In the genomic region with DNA sequence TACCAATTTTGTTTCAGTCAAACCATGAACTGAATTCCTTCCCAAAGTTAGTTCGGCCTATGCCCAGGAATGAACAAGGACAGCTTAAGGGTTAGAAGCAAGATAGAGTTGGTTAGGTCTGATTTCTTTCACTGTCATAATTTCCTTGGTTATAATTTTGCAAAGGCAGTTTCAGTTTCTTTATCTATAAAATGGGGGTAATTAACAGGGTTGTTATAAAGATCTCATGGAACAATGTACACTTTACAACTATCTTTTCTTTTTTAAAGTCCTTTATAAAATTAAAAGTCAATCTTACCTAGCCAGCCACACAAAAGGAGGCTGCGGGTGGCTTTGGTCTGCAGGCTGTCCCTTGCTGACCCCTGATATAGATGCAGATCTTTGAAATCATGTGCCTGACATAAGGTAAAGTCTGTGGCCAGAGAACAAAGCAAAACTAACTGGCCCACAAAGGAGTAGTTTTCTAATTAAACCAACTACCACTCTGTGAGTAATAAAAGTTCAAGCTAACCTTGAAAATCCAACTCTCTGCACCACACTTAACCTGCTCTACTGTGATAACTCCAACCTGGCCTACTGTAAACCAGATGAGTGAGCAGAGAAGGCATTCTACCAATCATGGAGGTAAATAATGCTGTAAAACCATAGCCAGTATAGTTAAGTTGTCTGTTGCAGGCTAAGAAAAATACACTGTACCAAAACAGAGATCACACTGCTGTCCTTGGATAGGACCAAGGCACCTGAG, we compare ENCODE assay signal across 2 cellular contexts.
TF ChIP-seq lines count a peak whose summit lies in the region.

No MANE protein-coding gene starts in this region.

TF ChIP-seq in SK-N-SH treated with all-trans-retinoic acid at 6 μM for 48 hours, 23 proteins besides CTCF, POLR2A, EP300 and RAD21:
- TF ChIP-seq, protein P1, sequence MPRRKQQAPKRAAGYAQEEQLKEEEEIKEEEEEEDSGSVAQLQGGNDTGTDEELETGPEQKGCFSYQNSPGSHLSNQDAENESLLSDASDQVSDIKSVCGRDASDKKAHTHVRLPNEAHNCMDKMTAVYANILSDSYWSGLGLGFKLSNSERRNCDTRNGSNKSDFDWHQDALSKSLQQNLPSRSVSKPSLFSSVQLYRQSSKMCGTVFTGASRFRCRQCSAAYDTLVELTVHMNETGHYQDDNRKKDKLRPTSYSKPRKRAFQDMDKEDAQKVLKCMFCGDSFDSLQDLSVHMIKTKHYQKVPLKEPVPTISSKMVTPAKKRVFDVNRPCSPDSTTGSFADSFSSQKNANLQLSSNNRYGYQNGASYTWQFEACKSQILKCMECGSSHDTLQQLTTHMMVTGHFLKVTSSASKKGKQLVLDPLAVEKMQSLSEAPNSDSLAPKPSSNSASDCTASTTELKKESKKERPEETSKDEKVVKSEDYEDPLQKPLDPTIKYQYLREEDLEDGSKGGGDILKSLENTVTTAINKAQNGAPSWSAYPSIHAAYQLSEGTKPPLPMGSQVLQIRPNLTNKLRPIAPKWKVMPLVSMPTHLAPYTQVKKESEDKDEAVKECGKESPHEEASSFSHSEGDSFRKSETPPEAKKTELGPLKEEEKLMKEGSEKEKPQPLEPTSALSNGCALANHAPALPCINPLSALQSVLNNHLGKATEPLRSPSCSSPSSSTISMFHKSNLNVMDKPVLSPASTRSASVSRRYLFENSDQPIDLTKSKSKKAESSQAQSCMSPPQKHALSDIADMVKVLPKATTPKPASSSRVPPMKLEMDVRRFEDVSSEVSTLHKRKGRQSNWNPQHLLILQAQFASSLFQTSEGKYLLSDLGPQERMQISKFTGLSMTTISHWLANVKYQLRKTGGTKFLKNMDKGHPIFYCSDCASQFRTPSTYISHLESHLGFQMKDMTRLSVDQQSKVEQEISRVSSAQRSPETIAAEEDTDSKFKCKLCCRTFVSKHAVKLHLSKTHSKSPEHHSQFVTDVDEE (CRISPR knock-in tag; IDR thresholded peaks at IDR 0.05): no peak
- TF ChIP-seq, protein P2, sequence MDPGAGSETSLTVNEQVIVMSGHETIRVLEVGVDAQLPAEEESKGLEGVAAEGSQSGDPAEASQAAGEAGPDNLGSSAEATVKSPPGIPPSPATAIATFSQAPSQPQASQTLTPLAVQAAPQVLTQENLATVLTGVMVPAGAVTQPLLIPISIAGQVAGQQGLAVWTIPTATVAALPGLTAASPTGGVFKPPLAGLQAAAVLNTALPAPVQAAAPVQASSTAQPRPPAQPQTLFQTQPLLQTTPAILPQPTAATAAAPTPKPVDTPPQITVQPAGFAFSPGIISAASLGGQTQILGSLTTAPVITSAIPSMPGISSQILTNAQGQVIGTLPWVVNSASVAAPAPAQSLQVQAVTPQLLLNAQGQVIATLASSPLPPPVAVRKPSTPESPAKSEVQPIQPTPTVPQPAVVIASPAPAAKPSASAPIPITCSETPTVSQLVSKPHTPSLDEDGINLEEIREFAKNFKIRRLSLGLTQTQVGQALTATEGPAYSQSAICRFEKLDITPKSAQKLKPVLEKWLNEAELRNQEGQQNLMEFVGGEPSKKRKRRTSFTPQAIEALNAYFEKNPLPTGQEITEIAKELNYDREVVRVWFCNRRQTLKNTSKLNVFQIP (CRISPR knock-in tag; IDR thresholded peaks at IDR 0.05; ENCODE audit: borderline replicate concordance, low read depth): no peak
- TF ChIP-seq, protein P3, sequence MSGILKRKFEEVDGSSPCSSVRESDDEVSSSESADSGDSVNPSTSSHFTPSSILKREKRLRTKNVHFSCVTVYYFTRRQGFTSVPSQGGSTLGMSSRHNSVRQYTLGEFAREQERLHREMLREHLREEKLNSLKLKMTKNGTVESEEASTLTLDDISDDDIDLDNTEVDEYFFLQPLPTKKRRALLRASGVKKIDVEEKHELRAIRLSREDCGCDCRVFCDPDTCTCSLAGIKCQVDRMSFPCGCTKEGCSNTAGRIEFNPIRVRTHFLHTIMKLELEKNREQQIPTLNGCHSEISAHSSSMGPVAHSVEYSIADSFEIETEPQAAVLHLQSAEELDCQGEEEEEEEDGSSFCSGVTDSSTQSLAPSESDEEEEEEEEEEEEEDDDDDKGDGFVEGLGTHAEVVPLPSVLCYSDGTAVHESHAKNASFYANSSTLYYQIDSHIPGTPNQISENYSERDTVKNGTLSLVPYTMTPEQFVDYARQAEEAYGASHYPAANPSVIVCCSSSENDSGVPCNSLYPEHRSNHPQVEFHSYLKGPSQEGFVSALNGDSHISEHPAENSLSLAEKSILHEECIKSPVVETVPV (CRISPR knock-in tag; IDR thresholded peaks at IDR 0.05): no peak
- no peak for TF ChIP-seq OSR1 (CRISPR knock-in tag; IDR thresholded peaks at IDR 0.05)
- no peak for TF ChIP-seq ESRRG (CRISPR knock-in tag; IDR thresholded peaks at IDR 0.05)
- no peak for TF ChIP-seq SNAI2 (CRISPR knock-in tag; IDR thresholded peaks at IDR 0.05)
- TF ChIP-seq ZC3H10 (CRISPR knock-in tag; IDR thresholded peaks at IDR 0.05): no peak
- TF ChIP-seq ZFP3 (CRISPR knock-in tag; IDR thresholded peaks at IDR 0.05): no peak
- TF ChIP-seq RARB (CRISPR knock-in tag; IDR thresholded peaks at IDR 0.05): no peak
- no peak for TF ChIP-seq BACH2 (CRISPR knock-in tag; IDR thresholded peaks at IDR 0.05; ENCODE audit: borderline replicate concordance)
- TF ChIP-seq ZNF565 (CRISPR knock-in tag; conservative IDR thresholded peaks at IDR 0.05; ENCODE audit: low read depth): no peak
- no peak for TF ChIP-seq TOX (CRISPR knock-in tag; IDR thresholded peaks at IDR 0.05; ENCODE audit: borderline replicate concordance)
- TF ChIP-seq ISL1 (CRISPR knock-in tag; IDR thresholded peaks at IDR 0.05): no peak
- TF ChIP-seq GLIS3 (CRISPR knock-in tag; IDR thresholded peaks at IDR 0.05): no peak
- no peak for TF ChIP-seq ZNF70 (CRISPR knock-in tag; IDR thresholded peaks at IDR 0.05)
- no peak for TF ChIP-seq ZFP30 (CRISPR knock-in tag; IDR thresholded peaks at IDR 0.05)
- TF ChIP-seq ZNF8 (CRISPR knock-in tag; IDR thresholded peaks at IDR 0.05): no peak

TF ChIP-seq in WTC11, 78 proteins besides CTCF, POLR2A, EP300 and RAD21 (continued from another document):
- TF ChIP-seq, protein P4, sequence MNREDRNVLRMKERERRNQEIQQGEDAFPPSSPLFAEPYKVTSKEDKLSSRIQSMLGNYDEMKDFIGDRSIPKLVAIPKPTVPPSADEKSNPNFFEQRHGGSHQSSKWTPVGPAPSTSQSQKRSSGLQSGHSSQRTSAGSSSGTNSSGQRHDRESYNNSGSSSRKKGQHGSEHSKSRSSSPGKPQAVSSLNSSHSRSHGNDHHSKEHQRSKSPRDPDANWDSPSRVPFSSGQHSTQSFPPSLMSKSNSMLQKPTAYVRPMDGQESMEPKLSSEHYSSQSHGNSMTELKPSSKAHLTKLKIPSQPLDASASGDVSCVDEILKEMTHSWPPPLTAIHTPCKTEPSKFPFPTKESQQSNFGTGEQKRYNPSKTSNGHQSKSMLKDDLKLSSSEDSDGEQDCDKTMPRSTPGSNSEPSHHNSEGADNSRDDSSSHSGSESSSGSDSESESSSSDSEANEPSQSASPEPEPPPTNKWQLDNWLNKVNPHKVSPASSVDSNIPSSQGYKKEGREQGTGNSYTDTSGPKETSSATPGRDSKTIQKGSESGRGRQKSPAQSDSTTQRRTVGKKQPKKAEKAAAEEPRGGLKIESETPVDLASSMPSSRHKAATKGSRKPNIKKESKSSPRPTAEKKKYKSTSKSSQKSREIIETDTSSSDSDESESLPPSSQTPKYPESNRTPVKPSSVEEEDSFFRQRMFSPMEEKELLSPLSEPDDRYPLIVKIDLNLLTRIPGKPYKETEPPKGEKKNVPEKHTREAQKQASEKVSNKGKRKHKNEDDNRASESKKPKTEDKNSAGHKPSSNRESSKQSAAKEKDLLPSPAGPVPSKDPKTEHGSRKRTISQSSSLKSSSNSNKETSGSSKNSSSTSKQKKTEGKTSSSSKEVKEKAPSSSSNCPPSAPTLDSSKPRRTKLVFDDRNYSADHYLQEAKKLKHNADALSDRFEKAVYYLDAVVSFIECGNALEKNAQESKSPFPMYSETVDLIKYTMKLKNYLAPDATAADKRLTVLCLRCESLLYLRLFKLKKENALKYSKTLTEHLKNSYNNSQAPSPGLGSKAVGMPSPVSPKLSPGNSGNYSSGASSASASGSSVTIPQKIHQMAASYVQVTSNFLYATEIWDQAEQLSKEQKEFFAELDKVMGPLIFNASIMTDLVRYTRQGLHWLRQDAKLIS (CRISPR knock-in tag; IDR thresholded peaks at IDR 0.05; ENCODE audit: borderline replicate concordance): no peak
- TF ChIP-seq GTF2I (CRISPR knock-in tag; conservative IDR thresholded peaks at IDR 0.05) (no peak), ZNF232 (CRISPR knock-in tag; IDR thresholded peaks at IDR 0.05) (no peak), IRF2 (CRISPR knock-in tag; IDR thresholded peaks at IDR 0.05; ENCODE audit: borderline replicate concordance, low read depth) (no peak), JAZF1 (CRISPR knock-in tag; IDR thresholded peaks at IDR 0.05) (no peak), NFATC4 (CRISPR knock-in tag; IDR thresholded peaks at IDR 0.05) (no peak), HMGA2 (CRISPR knock-in tag; IDR thresholded peaks at IDR 0.05) (no peak), SP1 (CRISPR knock-in tag; conservative IDR thresholded peaks at IDR 0.05) (no peak)
- TF ChIP-seq, protein P5, sequence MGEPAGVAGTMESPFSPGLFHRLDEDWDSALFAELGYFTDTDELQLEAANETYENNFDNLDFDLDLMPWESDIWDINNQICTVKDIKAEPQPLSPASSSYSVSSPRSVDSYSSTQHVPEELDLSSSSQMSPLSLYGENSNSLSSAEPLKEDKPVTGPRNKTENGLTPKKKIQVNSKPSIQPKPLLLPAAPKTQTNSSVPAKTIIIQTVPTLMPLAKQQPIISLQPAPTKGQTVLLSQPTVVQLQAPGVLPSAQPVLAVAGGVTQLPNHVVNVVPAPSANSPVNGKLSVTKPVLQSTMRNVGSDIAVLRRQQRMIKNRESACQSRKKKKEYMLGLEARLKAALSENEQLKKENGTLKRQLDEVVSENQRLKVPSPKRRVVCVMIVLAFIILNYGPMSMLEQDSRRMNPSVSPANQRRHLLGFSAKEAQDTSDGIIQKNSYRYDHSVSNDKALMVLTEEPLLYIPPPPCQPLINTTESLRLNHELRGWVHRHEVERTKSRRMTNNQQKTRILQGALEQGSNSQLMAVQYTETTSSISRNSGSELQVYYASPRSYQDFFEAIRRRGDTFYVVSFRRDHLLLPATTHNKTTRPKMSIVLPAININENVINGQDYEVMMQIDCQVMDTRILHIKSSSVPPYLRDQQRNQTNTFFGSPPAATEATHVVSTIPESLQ (CRISPR knock-in tag; IDR thresholded peaks at IDR 0.05): no peak
- TF ChIP-seq, protein P6, sequence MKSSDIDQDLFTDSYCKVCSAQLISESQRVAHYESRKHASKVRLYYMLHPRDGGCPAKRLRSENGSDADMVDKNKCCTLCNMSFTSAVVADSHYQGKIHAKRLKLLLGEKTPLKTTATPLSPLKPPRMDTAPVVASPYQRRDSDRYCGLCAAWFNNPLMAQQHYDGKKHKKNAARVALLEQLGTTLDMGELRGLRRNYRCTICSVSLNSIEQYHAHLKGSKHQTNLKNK (CRISPR knock-in tag; IDR thresholded peaks at IDR 0.05): no peak
- TF ChIP-seq, protein P7, sequence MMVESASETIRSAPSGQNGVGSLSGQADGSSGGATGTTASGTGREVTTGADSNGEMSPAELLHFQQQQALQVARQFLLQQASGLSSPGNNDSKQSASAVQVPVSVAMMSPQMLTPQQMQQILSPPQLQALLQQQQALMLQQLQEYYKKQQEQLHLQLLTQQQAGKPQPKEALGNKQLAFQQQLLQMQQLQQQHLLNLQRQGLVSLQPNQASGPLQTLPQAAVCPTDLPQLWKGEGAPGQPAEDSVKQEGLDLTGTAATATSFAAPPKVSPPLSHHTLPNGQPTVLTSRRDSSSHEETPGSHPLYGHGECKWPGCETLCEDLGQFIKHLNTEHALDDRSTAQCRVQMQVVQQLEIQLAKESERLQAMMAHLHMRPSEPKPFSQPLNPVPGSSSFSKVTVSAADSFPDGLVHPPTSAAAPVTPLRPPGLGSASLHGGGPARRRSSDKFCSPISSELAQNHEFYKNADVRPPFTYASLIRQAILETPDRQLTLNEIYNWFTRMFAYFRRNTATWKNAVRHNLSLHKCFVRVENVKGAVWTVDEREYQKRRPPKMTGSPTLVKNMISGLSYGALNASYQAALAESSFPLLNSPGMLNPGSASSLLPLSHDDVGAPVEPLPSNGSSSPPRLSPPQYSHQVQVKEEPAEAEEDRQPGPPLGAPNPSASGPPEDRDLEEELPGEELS (CRISPR knock-in tag; IDR thresholded peaks at IDR 0.05): no peak
- TF ChIP-seq, protein P8, sequence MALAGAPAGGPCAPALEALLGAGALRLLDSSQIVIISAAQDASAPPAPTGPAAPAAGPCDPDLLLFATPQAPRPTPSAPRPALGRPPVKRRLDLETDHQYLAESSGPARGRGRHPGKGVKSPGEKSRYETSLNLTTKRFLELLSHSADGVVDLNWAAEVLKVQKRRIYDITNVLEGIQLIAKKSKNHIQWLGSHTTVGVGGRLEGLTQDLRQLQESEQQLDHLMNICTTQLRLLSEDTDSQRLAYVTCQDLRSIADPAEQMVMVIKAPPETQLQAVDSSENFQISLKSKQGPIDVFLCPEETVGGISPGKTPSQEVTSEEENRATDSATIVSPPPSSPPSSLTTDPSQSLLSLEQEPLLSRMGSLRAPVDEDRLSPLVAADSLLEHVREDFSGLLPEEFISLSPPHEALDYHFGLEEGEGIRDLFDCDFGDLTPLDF (CRISPR knock-in tag; IDR thresholded peaks at IDR 0.05): no peak
- TF ChIP-seq, protein P9, sequence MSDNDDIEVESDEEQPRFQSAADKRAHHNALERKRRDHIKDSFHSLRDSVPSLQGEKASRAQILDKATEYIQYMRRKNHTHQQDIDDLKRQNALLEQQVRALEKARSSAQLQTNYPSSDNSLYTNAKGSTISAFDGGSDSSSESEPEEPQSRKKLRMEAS (CRISPR knock-in tag; IDR thresholded peaks at IDR 0.05): no peak
